Comparison of ENCODE assay signal across 16 cellular contexts in the genomic region with DNA sequence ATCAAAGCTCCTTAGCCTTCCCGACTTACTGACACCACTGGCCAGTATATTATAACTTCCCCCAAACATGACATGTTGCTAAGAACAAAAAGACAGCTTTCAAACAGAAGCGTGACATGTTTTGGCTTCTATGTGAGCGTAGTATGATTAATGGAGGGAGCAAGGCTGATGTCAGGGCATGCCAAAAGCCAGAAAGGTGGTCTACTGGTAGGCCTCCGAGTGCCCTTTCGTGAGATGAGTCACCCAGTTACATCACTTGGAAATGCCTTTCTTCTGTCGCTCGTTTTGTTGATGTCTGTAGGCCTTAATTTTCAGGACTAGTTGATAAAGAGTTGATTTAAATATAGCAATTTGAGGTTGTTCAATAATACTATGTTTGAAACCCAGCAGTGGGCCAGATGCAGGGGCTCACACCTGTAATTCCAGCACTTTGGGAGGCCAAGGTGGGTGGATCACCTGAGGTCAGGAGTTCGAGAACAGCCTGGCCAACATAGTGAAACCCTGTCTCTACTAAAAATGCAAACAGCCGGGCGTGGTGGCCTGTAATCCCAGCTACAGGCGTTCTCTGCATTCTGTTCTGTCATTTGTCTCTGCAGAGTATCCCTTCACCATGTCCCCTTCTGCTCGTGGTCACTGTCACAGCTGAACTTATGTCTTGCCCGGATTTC. TPM values are rescaled to one million over a fixed set of nuclear protein-coding genes. Genes with fewer than 3 reads are reported as not detected.
A peak's percentile ranks its signal among the peaks of the same experiment; 100 is the strongest.
DNase-seq lines count a peak whose midpoint lies in the region; ATAC-seq and TF ChIP-seq lines count a peak whose summit lies in the region.
"Had no signal": no experiment of that assay in that cellular context is flagged by ENCODE, and none has a peak within 500 bp of the region (broad histone marks: within the 10 kb centered on the region; RNA-seq: fewer than 3 reads in every experiment).

No MANE protein-coding gene starts in this region.

- H3K27ac Mint-ChIP-seq in stimulated activated effector memory CD8-positive, alpha-beta T cell treated with anti-CD3 and anti-CD28 coated beads, Interleukin-12 subunit alpha, Interleukin-12 subunit beta, amount 100 ng/mL, for 72 hours: no peak overlapping the region
- H3K27ac Mint-ChIP-seq: activated T-cell treated with anti-CD3 and anti-CD28 coated beads, Interleukin-2, amount 50 U/mL, for 24 hours; CD14-positive monocyte; natural killer cell treated with Interleukin-12 subunit alpha and Interleukin-12 subunit beta and Interleukin-15 and Interleukin-18, amount 100 ng/mL, for 72 hours had no signal

- no peaks in the 10 kb centered on the region for H3K27me3 ChIP-seq in Karpas-422 (ENCODE audit: low read length)
- H3K27me3 ChIP-seq: adrenal gland, heart left ventricle had no signal

- no peaks in the 10 kb centered on the region for H3K36me3 ChIP-seq in Karpas-422 (ENCODE audit: insufficient read depth, low read length)
- H3K36me3 ChIP-seq: adrenal gland, heart left ventricle had no signal

- H3K4me1 ChIP-seq in Karpas-422 (ENCODE audit: low read length): no peaks in the 10 kb centered on the region

- H3K27ac ChIP-seq in Karpas-422 (ENCODE audit: low read length): no peak overlapping the region
- H3K27ac ChIP-seq: adrenal gland had no signal

- no peaks in the 10 kb centered on the region for H3K79me2 ChIP-seq in Karpas-422 (ENCODE audit: low read length)

- H3K4me3 Mint-ChIP-seq in stimulated activated effector memory CD8-positive, alpha-beta T cell treated with anti-CD3 and anti-CD28 coated beads, Interleukin-12 subunit alpha, Interleukin-12 subunit beta, amount 100 ng/mL, for 72 hours: no peak overlapping the region
- H3K4me3 Mint-ChIP-seq: activated T-cell treated with anti-CD3 and anti-CD28 coated beads, Interleukin-2, amount 50 U/mL, for 24 hours; CD14-positive monocyte; natural killer cell treated with Interleukin-12 subunit alpha and Interleukin-12 subunit beta and Interleukin-15 and Interleukin-18, amount 100 ng/mL, for 72 hours had no signal

- H2AFZ ChIP-seq in Karpas-422 (ENCODE audit: low read length): no peak overlapping the region

- TF ChIP-seq CTCF in fibroblast of villous mesenchyme (IDR thresholded peaks at IDR 0.05; ENCODE audit: insufficient read depth, low read depth, low read length): no peak

- peaks cover 5% of the 10 kb centered on the region for H3K4me1 Mint-ChIP-seq in stimulated activated effector memory CD8-positive, alpha-beta T cell treated with anti-CD3 and anti-CD28 coated beads, Interleukin-12 subunit alpha, Interleukin-12 subunit beta, amount 100 ng/mL, for 72 hours
- H3K4me1 Mint-ChIP-seq: CD14-positive monocyte had no signal

- H3K9me2 ChIP-seq in Karpas-422 (replicated peaks; ENCODE audit: insufficient read depth, low read length): no peaks in the 10 kb centered on the region

- H3K9ac ChIP-seq in Karpas-422 (ENCODE audit: low read length): no peak overlapping the region

- no peak overlapping the region for H3K4me2 ChIP-seq in Karpas-422 (ENCODE audit: low read depth, low read length, poor library complexity, severe bottlenecking)

- no peaks in the 10 kb centered on the region for H3K9me3 Mint-ChIP-seq in stimulated activated effector memory CD8-positive, alpha-beta T cell treated with anti-CD3 and anti-CD28 coated beads, Interleukin-12 subunit alpha, Interleukin-12 subunit beta, amount 100 ng/mL, for 72 hours
- H3K9me3 Mint-ChIP-seq: activated T-cell treated with anti-CD3 and anti-CD28 coated beads, Interleukin-2, amount 50 U/mL, for 24 hours; natural killer cell treated with Interleukin-12 subunit alpha and Interleukin-12 subunit beta and Interleukin-15 and Interleukin-18, amount 100 ng/mL, for 72 hours had no signal

- no peaks in the 10 kb centered on the region for H3K36me3 Mint-ChIP-seq in stimulated activated effector memory CD8-positive, alpha-beta T cell treated with anti-CD3 and anti-CD28 coated beads, Interleukin-12 subunit alpha, Interleukin-12 subunit beta, amount 100 ng/mL, for 72 hours
- H3K36me3 Mint-ChIP-seq: CD14-positive monocyte; natural killer cell treated with Interleukin-12 subunit alpha and Interleukin-12 subunit beta and Interleukin-15 and Interleukin-18, amount 100 ng/mL, for 72 hours had no signal

- H3K4me3 ChIP-seq in fibroblast of villous mesenchyme (ENCODE audit: low read depth, low read length) (no peak overlapping the region), Karpas-422 (ENCODE audit: low read length) (no peak overlapping the region)
- H3K4me3 ChIP-seq: adrenal gland, heart left ventricle had no signal

- ATAC-seq in SK-N-SH treated with all-trans-retinoic acid at 6 μM for 48 hours (no peak; the same call in 2 of the 3 replicates), HG02870 (IDR thresholded peaks at IDR 0.05; ENCODE audit: unreplicated experiment) (no peak)
- ATAC-seq in stimulated activated effector memory CD8-positive, alpha-beta T cell treated with anti-CD3 and anti-CD28 coated beads, Interleukin-12 subunit alpha, Interleukin-12 subunit beta, amount 100 ng/mL, for 72 hours: peak; percentile 52
- ATAC-seq: natural killer cell treated with Interleukin-12 subunit alpha and Interleukin-12 subunit beta and Interleukin-15 and Interleukin-18, amount 100 ng/mL, for 72 hours had no signal

- no peaks in the 10 kb centered on the region for H4K20me1 ChIP-seq in Karpas-422 (ENCODE audit: insufficient read depth, low read depth, low read length)

- DNase-seq in HT1080 (ENCODE audit: low read depth) (peak; percentile 20), fibroblast of villous mesenchyme (ENCODE audit: low read depth) (peak; percentile 31), MV-4-11 (lab: John Stamatoyannopoulos, UW) (no peak), SW 1271 (lab: John Stamatoyannopoulos, UW) (no peak), Karpas-422 (no peak)
- DNase-seq in stimulated activated effector memory CD8-positive, alpha-beta T cell treated with anti-CD3 and anti-CD28 coated beads, Interleukin-12 subunit alpha, Interleukin-12 subunit beta, amount 100 ng/mL, for 72 hours (ENCODE audit: low spot score in 2 of 2): no peak
- DNase-seq: activated T-cell treated with anti-CD3 and anti-CD28 coated beads, Interleukin-2, amount 50 U/mL, for 24 hours; adrenal gland; effector CD4-positive, alpha-beta T cell; GF-D8; heart left ventricle; left cardiac atrium had no signal

- H3K9me3 ChIP-seq in Karpas-422 (ENCODE audit: low read length): no peaks in the 10 kb centered on the region
- H3K9me3 ChIP-seq: adrenal gland, heart left ventricle had no signal

TF ChIP-seq in SK-N-SH treated with all-trans-retinoic acid at 6 μM for 48 hours, 23 proteins besides CTCF, POLR2A, EP300 and RAD21 (continues in another document):
- TF ChIP-seq, protein P1, sequence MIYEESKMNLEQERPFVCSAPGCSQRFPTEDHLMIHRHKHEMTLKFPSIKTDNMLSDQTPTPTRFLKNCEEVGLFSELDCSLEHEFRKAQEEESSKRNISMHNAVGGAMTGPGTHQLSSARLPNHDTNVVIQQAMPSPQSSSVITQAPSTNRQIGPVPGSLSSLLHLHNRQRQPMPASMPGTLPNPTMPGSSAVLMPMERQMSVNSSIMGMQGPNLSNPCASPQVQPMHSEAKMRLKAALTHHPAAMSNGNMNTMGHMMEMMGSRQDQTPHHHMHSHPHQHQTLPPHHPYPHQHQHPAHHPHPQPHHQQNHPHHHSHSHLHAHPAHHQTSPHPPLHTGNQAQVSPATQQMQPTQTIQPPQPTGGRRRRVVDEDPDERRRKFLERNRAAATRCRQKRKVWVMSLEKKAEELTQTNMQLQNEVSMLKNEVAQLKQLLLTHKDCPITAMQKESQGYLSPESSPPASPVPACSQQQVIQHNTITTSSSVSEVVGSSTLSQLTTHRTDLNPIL (CRISPR knock-in tag; IDR thresholded peaks at IDR 0.05; ENCODE audit: low read depth): 0 out of 2 replicates have a peak, but pooled peaks have one; percentile 52
- TF ChIP-seq ZNF565 (CRISPR knock-in tag; conservative IDR thresholded peaks at IDR 0.05; ENCODE audit: low read depth): no peak
- TF ChIP-seq OSR1 (CRISPR knock-in tag; IDR thresholded peaks at IDR 0.05): no peak
- TF ChIP-seq, protein P2, sequence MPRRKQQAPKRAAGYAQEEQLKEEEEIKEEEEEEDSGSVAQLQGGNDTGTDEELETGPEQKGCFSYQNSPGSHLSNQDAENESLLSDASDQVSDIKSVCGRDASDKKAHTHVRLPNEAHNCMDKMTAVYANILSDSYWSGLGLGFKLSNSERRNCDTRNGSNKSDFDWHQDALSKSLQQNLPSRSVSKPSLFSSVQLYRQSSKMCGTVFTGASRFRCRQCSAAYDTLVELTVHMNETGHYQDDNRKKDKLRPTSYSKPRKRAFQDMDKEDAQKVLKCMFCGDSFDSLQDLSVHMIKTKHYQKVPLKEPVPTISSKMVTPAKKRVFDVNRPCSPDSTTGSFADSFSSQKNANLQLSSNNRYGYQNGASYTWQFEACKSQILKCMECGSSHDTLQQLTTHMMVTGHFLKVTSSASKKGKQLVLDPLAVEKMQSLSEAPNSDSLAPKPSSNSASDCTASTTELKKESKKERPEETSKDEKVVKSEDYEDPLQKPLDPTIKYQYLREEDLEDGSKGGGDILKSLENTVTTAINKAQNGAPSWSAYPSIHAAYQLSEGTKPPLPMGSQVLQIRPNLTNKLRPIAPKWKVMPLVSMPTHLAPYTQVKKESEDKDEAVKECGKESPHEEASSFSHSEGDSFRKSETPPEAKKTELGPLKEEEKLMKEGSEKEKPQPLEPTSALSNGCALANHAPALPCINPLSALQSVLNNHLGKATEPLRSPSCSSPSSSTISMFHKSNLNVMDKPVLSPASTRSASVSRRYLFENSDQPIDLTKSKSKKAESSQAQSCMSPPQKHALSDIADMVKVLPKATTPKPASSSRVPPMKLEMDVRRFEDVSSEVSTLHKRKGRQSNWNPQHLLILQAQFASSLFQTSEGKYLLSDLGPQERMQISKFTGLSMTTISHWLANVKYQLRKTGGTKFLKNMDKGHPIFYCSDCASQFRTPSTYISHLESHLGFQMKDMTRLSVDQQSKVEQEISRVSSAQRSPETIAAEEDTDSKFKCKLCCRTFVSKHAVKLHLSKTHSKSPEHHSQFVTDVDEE (CRISPR knock-in tag; IDR thresholded peaks at IDR 0.05): 0 out of 2 replicates have a peak, but pooled peaks have one; percentile 21

RNA-seq across cellular contexts. Expression of a gene that starts 53.3 kb away (rescaled TPM):
- 6.7 and 7.2 TPM in 2 replicates for total RNA-seq in HT1080 (2014; rRNA removed; shearing (Covaris generic))
- polyA plus RNA-seq in HT1080 (2015; cell fraction: cytosol; rRNA removed): 5.4 and 6.5 TPM in 2 replicates
- polyA plus RNA-seq in HT1080 (2015; cell fraction: nucleus; rRNA removed): 5.9 and 6.4 TPM in 2 replicates
- 3.2 and 4.7 TPM in 2 replicates for total RNA-seq in fibroblast of villous mesenchyme
- total RNA-seq in Karpas-422 (2014; rRNA removed; shearing (Covaris generic); ENCODE audit: low replicate concordance): under 0.01 TPM in 1 of 2 replicates, not detected in the other
- polyA plus RNA-seq: CD14-positive monocyte had no signal

Comparison
In these comparisons a context has a peak if more than half of its experiments do, and no peak if none do; other contexts are left out.
1. DNase-seq: peak in HT1080 (single experiment) and fibroblast of villous mesenchyme (single experiment); none in stimulated activated effector memory CD8-positive, alpha-beta T cell treated with anti-CD3 and anti-CD28 coated beads, Interleukin-12 subunit alpha, Interleukin-12 subunit beta, amount 100 ng/mL, for 72 hours (0 of 2), MV-4-11 (single experiment), SW 1271 (0 of 2) and Karpas-422 (single experiment).